13 cellular contexts compared by ENCODE assay signal in the genomic region with DNA sequence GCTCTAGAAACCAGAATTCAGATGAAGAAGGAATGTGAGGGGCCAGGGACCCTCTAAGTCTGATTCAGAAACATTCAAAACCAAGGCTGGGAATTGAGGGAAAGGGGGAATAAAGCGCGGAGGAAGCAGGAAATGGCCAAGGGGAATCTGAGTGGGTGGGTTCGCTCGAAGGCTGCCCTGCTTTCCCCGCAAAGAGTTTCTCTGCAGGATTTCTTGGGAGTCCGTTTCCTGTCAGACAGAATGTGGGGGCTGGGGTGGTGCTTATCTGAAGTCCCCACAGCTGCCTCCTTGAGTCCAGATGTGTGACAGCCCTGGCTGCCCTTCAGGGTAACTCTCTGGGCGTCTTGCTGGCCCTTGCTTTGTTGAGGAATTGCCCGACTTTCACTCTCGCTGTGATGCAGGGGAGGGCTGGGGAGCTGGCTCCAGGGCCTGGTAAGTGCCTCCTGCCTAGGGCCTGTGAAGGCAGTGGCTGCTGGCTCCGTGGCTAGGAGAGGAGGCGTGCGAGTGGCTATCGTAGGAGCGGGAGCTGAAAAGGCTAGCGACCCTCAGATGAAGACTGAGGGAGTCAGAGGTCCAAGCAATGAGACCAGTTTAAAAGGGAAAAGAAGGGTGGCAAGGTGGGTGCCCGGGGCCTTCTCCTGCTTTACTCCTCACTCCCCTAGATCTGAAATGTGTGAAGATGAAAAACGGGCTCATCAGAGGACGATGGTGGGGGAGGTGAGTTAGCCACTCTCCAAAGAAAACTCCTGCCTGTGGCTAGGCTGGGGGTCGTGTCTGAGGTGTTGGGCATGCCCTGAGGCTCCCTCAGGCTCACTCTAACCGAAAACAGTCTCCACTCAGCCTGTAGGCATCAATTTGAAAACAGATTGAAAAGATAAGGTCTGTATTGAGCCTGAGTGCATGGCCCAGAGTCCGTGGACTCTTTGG.
A peak's percentile ranks its signal among the peaks of the same experiment; 100 is the strongest.
DNase-seq lines count a peak whose midpoint lies in the region; ATAC-seq, FAIRE-seq and TF ChIP-seq lines count a peak whose summit lies in the region.
"Had no signal": no experiment of that assay in that cellular context is flagged by ENCODE, and none has a peak within 500 bp of the region (broad histone marks: within the 10 kb centered on the region; RNA-seq: fewer than 3 reads in every experiment).

No MANE protein-coding gene starts in this region.

- no peaks in the 10 kb centered on the region for H3K9me3 ChIP-seq in HUES64 (ENCODE audit: insufficient read depth, low read depth, low read length)
- no peaks in the 10 kb centered on the region for H3K9me3 ChIP-seq in astrocyte (ENCODE audit: insufficient read depth, low read depth, low read length)
- no peaks in the 10 kb centered on the region for H3K9me3 ChIP-seq in gastrocnemius medialis
- H3K9me3 ChIP-seq: testis had no signal

- H3K4me3 ChIP-seq in HUES64 (ENCODE audit: low read length) (peak overlapping the region; percentile 71), astrocyte (ENCODE audit: insufficient read depth, low read depth, low read length) (no peak overlapping the region), gastrocnemius medialis (no peak overlapping the region)
- H3K4me3 ChIP-seq: testis had no signal

- H3K27me3 ChIP-seq in HUES64 (ENCODE audit: insufficient read depth, low read length) (peaks cover 54% of the 10 kb centered on the region), astrocyte (ENCODE audit: insufficient read depth, low read length) (no peaks in the 10 kb centered on the region), gastrocnemius medialis (no peaks in the 10 kb centered on the region)
- H3K27me3 ChIP-seq: testis had no signal

- in situ Hi-C loops in gastrocnemius medialis (cut with MboI; ENCODE audit: low sequenced_read_pairs in 4 of 4) = loop anchor here in 1 of 4 donors (25.0 kb wide), 1 partner anchor 326 kb away; no protein-coding TSS in a partner anchor

- H3K36me3 ChIP-seq in HUES64 (ENCODE audit: insufficient read depth, low read length) (no peaks in the 10 kb centered on the region), astrocyte (ENCODE audit: insufficient read depth, low read length) (no peaks in the 10 kb centered on the region), gastrocnemius medialis (no peaks in the 10 kb centered on the region)

- no peaks in the 10 kb centered on the region for H3K36me3 Mint-ChIP-seq in astrocyte (ENCODE audit: low read depth, unreplicated experiment)

- no peak for FAIRE-seq in astrocyte (lab: Jason Lieb, UNC)
- FAIRE-seq: G401.6 had no signal

- H2AFZ ChIP-seq in astrocyte (ENCODE audit: low read depth, low read length) = no peak overlapping the region

- DNase-seq in astrocyte (ENCODE audit: low read depth) = no peak
- peak; percentile 90 for DNase-seq in islet precursor cell
- DNase-seq in gastrocnemius medialis = no peak
- DNase-seq in NCI-H2107 treated with DMSO at 0.1 percent for 48 hours (lab: John Stamatoyannopoulos, UW; ENCODE audit: unreplicated experiment) = no peak
- DNase-seq in foreskin melanocyte = no peak
- no peak for DNase-seq in COR-L47 (lab: John Stamatoyannopoulos, UW)
- DNase-seq: activated CD4-positive, alpha-beta T cell treated with anti-CD3 and anti-CD28 coated beads, Interleukin-2, amount 10 ng/mL, durations not matched to agents 24 days and 14 days; immature natural killer cell; NCI-H1092 treated with DMSO at 0.1 percent for 48 hours; T1000; testis had no signal

- TF ChIP-seq CTCF in astrocyte (IDR thresholded peaks at IDR 0.05; ENCODE audit: insufficient read depth, low read depth, low read length) = no peak
- TF ChIP-seq CTCF in gastrocnemius medialis (IDR thresholded peaks at IDR 0.05 in 4 of 5, conservative IDR thresholded peaks at IDR 0.05 in 1 of 5) = no peak

- peaks cover 27% of the 10 kb centered on the region for H3K27me3 Mint-ChIP-seq in astrocyte (ENCODE audit: low read depth, unreplicated experiment)

- intact Hi-C loops in gastrocnemius medialis (cut with DNase I; ENCODE audit: low total_unique reads) = no loop called here

- H3K4me3 Mint-ChIP-seq in astrocyte (ENCODE audit: unreplicated experiment) = peak overlapping the region; percentile 60
- H3K4me3 Mint-ChIP-seq: activated CD4-positive, alpha-beta T cell treated with anti-CD3 and anti-CD28 coated beads, Interleukin-2, amount 10 ng/mL, durations not matched to agents 24 days and 14 days had no signal

- H3K4me1 Mint-ChIP-seq in astrocyte (ENCODE audit: low read depth, unreplicated experiment) = peaks cover 21% of the 10 kb centered on the region

- H3K27ac Mint-ChIP-seq in astrocyte (ENCODE audit: unreplicated experiment) = peak overlapping the region; percentile 75
- H3K27ac Mint-ChIP-seq: activated CD4-positive, alpha-beta T cell treated with anti-CD3 and anti-CD28 coated beads, Interleukin-2, amount 10 ng/mL, durations not matched to agents 24 days and 14 days had no signal

- peaks cover 23% of the 10 kb centered on the region for H3K4me1 ChIP-seq in HUES64 (ENCODE audit: insufficient read depth, low read length)
- peaks cover 21% of the 10 kb centered on the region for H3K4me1 ChIP-seq in astrocyte (ENCODE audit: insufficient read depth, low read length)
- peaks cover 18 to 24% of the 10 kb centered on the region in 2 donors for H3K4me1 ChIP-seq in gastrocnemius medialis

- no peak for ATAC-seq in gastrocnemius medialis

- H3K9ac ChIP-seq in HUES64 (ENCODE audit: low read depth, low read length) (no peak overlapping the region), astrocyte (ENCODE audit: low read length) (no peak overlapping the region)

- H3K27ac ChIP-seq in HUES64 (ENCODE audit: low read depth, low read length) (no peak overlapping the region), astrocyte (ENCODE audit: low read depth, low read length) (no peak overlapping the region), gastrocnemius medialis (peak overlapping the region; percentile 41 to 95 (median 90))
- H3K27ac ChIP-seq: testis had no signal

- TF ChIP-seq POLR2A in gastrocnemius medialis (IDR thresholded peaks at IDR 0.05) = no peak

- peak overlapping the region; percentile 97 for H3K4me2 ChIP-seq in astrocyte (ENCODE audit: low read length)

- H3K79me2 ChIP-seq in astrocyte (ENCODE audit: insufficient read depth, low read length) = no peaks in the 10 kb centered on the region

- 8% methylated on average over 18 of the region's 21 CpGs for WGBS in HUES64

- peaks cover 5% of the 10 kb centered on the region for H3K9me3 Mint-ChIP-seq in astrocyte (ENCODE audit: unreplicated experiment)
- H3K9me3 Mint-ChIP-seq: activated CD4-positive, alpha-beta T cell treated with anti-CD3 and anti-CD28 coated beads, Interleukin-2, amount 10 ng/mL, durations not matched to agents 24 days and 14 days; immature natural killer cell had no signal

- peaks cover 3% of the 10 kb centered on the region for H4K20me1 ChIP-seq in astrocyte (ENCODE audit: insufficient read depth, low read length)

Comparison
In these comparisons a context has a peak if more than half of its experiments do, and no peak if none do; other contexts are left out.
1. H3K27ac ChIP-seq: peak in gastrocnemius medialis (4 of 4); none in HUES64 (single experiment) and astrocyte (single experiment).